Comparison of ENCODE assay signal across 15 cellular contexts in the genomic region with DNA sequence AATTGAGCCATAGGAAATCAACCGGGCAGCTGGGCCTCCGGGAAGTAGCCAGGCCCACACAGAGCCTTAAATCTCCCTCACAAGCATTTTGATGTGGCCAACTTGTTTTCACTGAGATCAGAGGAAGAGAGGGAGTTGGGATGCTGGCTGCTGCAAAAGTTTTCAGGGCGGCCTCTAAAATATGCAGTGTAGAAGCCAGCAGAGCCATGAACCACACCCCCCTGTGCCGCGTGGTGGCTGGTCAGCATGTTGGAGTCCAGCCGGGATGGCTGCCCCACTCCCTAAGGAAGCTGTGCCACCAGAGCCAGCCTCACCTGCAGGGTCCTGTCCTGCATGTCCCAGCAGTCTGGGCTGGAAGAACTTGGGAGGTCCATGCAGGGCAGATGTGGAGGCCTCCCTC.
DNase-seq lines count a peak whose midpoint lies in the region; ATAC-seq and TF ChIP-seq lines count a peak whose summit lies in the region.
"Had no signal": no experiment of that assay in that cellular context is flagged by ENCODE, and none has a peak within 500 bp of the region (broad histone marks: within the 10 kb centered on the region; RNA-seq: fewer than 3 reads in every experiment).

No MANE protein-coding gene starts in this region.

- H3K9me3 ChIP-seq in right cardiac atrium (ENCODE audit: control insufficient read depth, low read length) = no peaks in the 10 kb centered on the region

- H3K27ac Mint-ChIP-seq in nephron progenitor cell = peak overlapping the region; percentile 57
- H3K27ac Mint-ChIP-seq: B cell; CD4-positive, alpha-beta T cell; IgD-negative memory B cell had no signal

- H3K4me1 Mint-ChIP-seq in nephron progenitor cell = peaks cover 59% of the 10 kb centered on the region
- H3K4me1 Mint-ChIP-seq: B cell had no signal

- no peak overlapping the region for H3K4me3 Mint-ChIP-seq in nephron progenitor cell
- H3K4me3 Mint-ChIP-seq: B cell; CD4-positive, alpha-beta T cell; IgD-negative memory B cell had no signal

- no peaks in the 10 kb centered on the region for H3K36me3 Mint-ChIP-seq in nephron progenitor cell (ENCODE audit: low read depth)
- H3K36me3 Mint-ChIP-seq: IgD-negative memory B cell had no signal

- ATAC-seq in right cardiac atrium (peak; percentile 30 to 57), left ventricle myocardium superior (no peak), HG03039 (IDR thresholded peaks at IDR 0.05; ENCODE audit: unreplicated experiment) (no peak), HG03280 (IDR thresholded peaks at IDR 0.05; ENCODE audit: unreplicated experiment) (no peak)
- ATAC-seq: HCT116 had no signal

- H3K27me3 Mint-ChIP-seq in nephron progenitor cell (ENCODE audit: low read depth, poor library complexity) = peaks cover 9% of the 10 kb centered on the region

- no peak overlapping the region for H3K4me3 ChIP-seq in right cardiac atrium (ENCODE audit: low read length)

- peaks cover 3% of the 10 kb centered on the region for H3K4me1 ChIP-seq in right cardiac atrium (ENCODE audit: control insufficient read depth, insufficient read depth, low read length)

- H3K9me3 Mint-ChIP-seq in nephron progenitor cell = no peaks in the 10 kb centered on the region
- H3K9me3 Mint-ChIP-seq: CD4-positive, alpha-beta T cell; IgD-negative memory B cell had no signal

- TF ChIP-seq CTCF in nephron progenitor cell (IDR thresholded peaks at IDR 0.05) = no peak

- DNase-seq in right cardiac atrium = peak in 2 of 3 donors; percentile 59 to 82
- DNase-seq in left ventricle myocardium superior = no peak
- DNase-seq in left kidney (ENCODE audit: low read depth, low spot score) = peak; percentile 73
- DNase-seq in nephron progenitor cell = no peak
- no peak for DNase-seq in stimulated activated CD4-positive, alpha-beta T cell treated with anti-CD3 and anti-CD28 coated beads, Interleukin-2, amount 100 ng/mL, for 48 hours
- DNase-seq in activated CD4-positive, alpha-beta T cell treated with anti-CD3 and anti-CD28 coated beads, Interleukin-2, amount 50 U/mL, for 48 hours = no peak
- DNase-seq: ACHN; Calu3; CD4-positive, alpha-beta T cell; DMS 273 treated with DMSO at 0.1 percent for 48 hours had no signal

- intact Hi-C loops in right cardiac atrium (cut with DNase I) = no loop called here
- intact Hi-C loops in left ventricle myocardium superior (cut with micrococcal nuclease) = no loop called here

- WGBS in right cardiac atrium = 65% methylated on average over 6 of the region's 6 CpGs

- no peak overlapping the region for H3K27ac ChIP-seq in right cardiac atrium (ENCODE audit: low read length)

- H3K27me3 ChIP-seq in right cardiac atrium (ENCODE audit: control insufficient read depth, insufficient read depth) = no peaks in the 10 kb centered on the region

Comparison
In these comparisons a context has a peak if more than half of its experiments do, and no peak if none do; other contexts are left out.
1. ATAC-seq: peak in right cardiac atrium (2 of 2); none in left ventricle myocardium superior (single experiment), HG03039 (single experiment) and HG03280 (single experiment).
2. DNase-seq: peak in right cardiac atrium (2 of 3) and left kidney (single experiment); none in left ventricle myocardium superior (single experiment), nephron progenitor cell (single experiment), stimulated activated CD4-positive, alpha-beta T cell treated with anti-CD3 and anti-CD28 coated beads, Interleukin-2, amount 100 ng/mL, for 48 hours (0 of 2) and activated CD4-positive, alpha-beta T cell treated with anti-CD3 and anti-CD28 coated beads, Interleukin-2, amount 50 U/mL, for 48 hours (0 of 2).